ENCODE assay signal across 24 cellular contexts in genomic region chr1:9256332-9256731, GRCh38.
"Had no signal": no experiment of that assay in that cellular context is flagged by ENCODE, and none has a peak within 500 bp of the region (broad histone marks: within the 10 kb centered on the region; RNA-seq: fewer than 3 reads in every experiment).

No MANE protein-coding gene starts in this region.

- H3K9ac ChIP-seq: KMS-11, SK-N-SH had no signal

- H3K9me3 ChIP-seq: adrenal gland, breast epithelium, SJCRH30, SK-N-SH had no signal

- DNase-seq: activated CD4-positive, alpha-beta T cell treated with anti-CD3 and anti-CD28 coated beads for 4 hours; activated CD8-positive, alpha-beta memory T cell treated with anti-CD3 and anti-CD28 coated beads, Interleukin-2, amount 50 U/mL, for 4 hours; activated CD8-positive, alpha-beta T cell treated with anti-CD3 and anti-CD28 coated beads for 36 hours; activated naive CD4-positive, alpha-beta T cell treated with anti-CD3 and anti-CD28 coated beads, Interleukin-2, amount 50 U/mL, for 16 hours; activated naive CD8-positive, alpha-beta T cell treated with anti-CD3 and anti-CD28 coated beads, Interleukin-2, amount 10 ng/mL, durations not matched to agents 7 days and 5 days; activated T-cell treated with anti-CD3 and anti-CD28 coated beads, Interleukin-2, amount 50 U/mL, for 72 hours; adrenal gland; anterior cingulate cortex; NCI-H1092; NCI-H1417; NCI-H1930; NCI-H2171; NCI-H2227 treated with DMSO at 0.1 percent for 48 hours; NCI-H526; NCI-H82; OCI-M1; Right ventricle myocardium superior; RPMI8226; SJCRH30; SK-N-SH; T-helper 1 cell; WERI-Rb-1 had no signal

- H3K36me3 ChIP-seq: breast epithelium, SJCRH30, WERI-Rb-1 had no signal

- H3K27me3 ChIP-seq: adrenal gland, breast epithelium, SJCRH30 had no signal

- H3K4me1 ChIP-seq: breast epithelium had no signal

- H3K27ac ChIP-seq: breast epithelium, KMS-11, SJCRH30, WERI-Rb-1 had no signal

- H3K4me3 ChIP-seq: adrenal gland, breast epithelium, SJCRH30 had no signal

- H3K4me2 ChIP-seq: KMS-11, SK-N-SH had no signal
